ENCODE assay signal across 8 cellular contexts in genomic region chr17:39461113-39461910, GRCh38.
A peak's percentile ranks its signal among the peaks of the same experiment; 100 is the strongest.
DNase-seq lines count a peak whose midpoint lies in the region; ATAC-seq and TF ChIP-seq lines count a peak whose summit lies in the region.

TSS of gene CDK12 (plus strand) at chr17:39461486. CDS start at chr17:39462072, 586 bp downstream.

- H3K27ac ChIP-seq in cingulate gyrus (ENCODE audit: low read depth, low read length) = peak within 1 kb of the TSS; percentile 96

- peak; percentile 97 for TF ChIP-seq POLR2A in GM19193 (IDR thresholded peaks at IDR 0.05; ENCODE audit: extremely low read depth, insufficient read depth, insufficient read length)

- ATAC-seq in HG03442 (IDR thresholded peaks at IDR 0.05; ENCODE audit: unreplicated experiment) = peak; percentile 69

- peak; percentile 99 to 100 for DNase-seq in AML-193 (lab: John Stamatoyannopoulos, UW)
- peak; percentile 92 for DNase-seq in NCI-H524 treated with DMSO at 0.1 percent for 48 hours (lab: John Stamatoyannopoulos, UW)
- peak; percentile 93 to 96 for DNase-seq in activated CD4-positive, alpha-beta T cell treated with anti-CD3 and anti-CD28 coated beads for 4 hours
- peak; percentile 97 for DNase-seq in kidney glomerular epithelial cell (lab: John Stamatoyannopoulos, UW)
- DNase-seq in stimulated activated CD4-positive, alpha-beta T cell treated with anti-CD3 and anti-CD28 coated beads, Interleukin-1b, Interleukin-23, amount 100 ng/mL, for 1 hour (ENCODE audit: low read depth in 2 of 2) = peak; percentile 88 to 92

Comparison
In these comparisons a context has a peak if more than half of its experiments do, and no peak if none do; other contexts are left out.
1. Peak in every context shown above with its lines: DNase-seq, ATAC-seq and H3K27ac ChIP-seq.